Comparison of ENCODE assay signal across 8 cellular contexts in the genomic region with DNA sequence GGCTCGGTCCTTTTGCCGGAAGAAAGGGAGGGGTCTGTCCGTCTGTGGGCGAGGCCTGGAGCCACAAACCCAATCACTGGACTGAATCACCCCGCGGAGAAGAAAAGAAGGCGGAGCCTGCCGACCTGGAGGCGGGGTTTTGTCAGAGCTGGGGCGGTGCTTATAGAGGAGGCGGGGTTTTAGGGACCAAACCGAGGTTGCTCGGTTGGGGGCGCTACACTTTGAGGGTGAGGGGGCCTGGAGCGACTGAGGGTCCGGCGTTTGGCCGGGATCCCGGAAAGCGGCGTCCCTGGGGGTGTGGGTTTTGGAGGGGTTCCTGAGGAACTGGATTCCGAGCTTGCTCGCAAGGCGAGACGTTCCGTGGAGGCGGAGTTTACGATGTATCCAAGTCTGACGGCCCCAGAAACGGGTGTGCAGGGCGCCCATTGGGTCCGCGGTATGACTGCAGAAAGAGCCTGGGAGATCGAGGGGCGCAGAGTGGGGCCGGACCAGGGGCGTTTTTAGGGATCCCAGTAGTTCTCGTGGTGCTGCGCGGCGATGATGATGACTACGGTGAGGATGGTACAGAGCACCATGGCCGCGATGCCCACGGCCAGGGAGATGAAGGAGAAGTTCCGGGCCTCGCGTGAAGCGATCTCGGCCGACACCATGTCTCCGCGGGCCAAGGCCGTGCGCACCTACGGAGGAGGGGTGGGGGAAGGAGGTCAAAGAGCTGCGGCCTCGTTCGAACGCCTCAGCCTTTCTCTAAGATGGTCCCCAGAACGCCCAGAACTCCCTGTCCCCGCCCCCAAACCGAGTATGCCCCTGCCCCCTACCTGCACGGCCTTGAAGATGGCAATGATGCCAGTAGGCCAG. TPM values are rescaled to one million over a fixed set of nuclear protein-coding genes. Genes with fewer than 3 reads are reported as not detected.
A peak's percentile ranks its signal among the peaks of the same experiment; 100 is the strongest.
DNase-seq lines count a peak whose midpoint lies in the region; ATAC-seq, FAIRE-seq and TF ChIP-seq lines count a peak whose summit lies in the region.

No MANE protein-coding gene starts in this region.

- TF ChIP-seq EP300 in esophagus muscularis mucosa (IDR thresholded peaks at IDR 0.05) = no peak

- no peaks in the 10 kb centered on the region for H3K9me3 Mint-ChIP-seq in activated naive CD8-positive, alpha-beta T cell treated with anti-CD3 and anti-CD28 coated beads, Interleukin-2, amount 10 ng/mL, durations not matched to agents 7 days and 5 days

- FAIRE-seq in kidney (lab: Jason Lieb, UNC) = no peak

- H3K4me3 ChIP-seq in kidney (ENCODE audit: low read length in 2 of 2) = peak overlapping the region in 1 of 2 donors; percentile 49
- peak overlapping the region in 2 of 4 donors; percentile 15 to 35 for H3K4me3 ChIP-seq in esophagus muscularis mucosa

- TF ChIP-seq POLR2A in esophagus muscularis mucosa (IDR thresholded peaks at IDR 0.05; ENCODE audit: low read depth) = no peak

- ATAC-seq in T-helper 17 cell = peak; percentile 84
- ATAC-seq in activated naive CD8-positive, alpha-beta T cell treated with anti-CD3 and anti-CD28 coated beads, Interleukin-2, amount 10 ng/mL, durations not matched to agents 7 days and 5 days (ENCODE audit: low read depth) = peak; percentile 43

- peaks cover 9% of the 10 kb centered on the region for H3K36me3 Mint-ChIP-seq in T-helper 17 cell (ENCODE audit: low read depth)
- H3K36me3 Mint-ChIP-seq in activated naive CD8-positive, alpha-beta T cell treated with anti-CD3 and anti-CD28 coated beads, Interleukin-2, amount 10 ng/mL, durations not matched to agents 7 days and 5 days = no peaks in the 10 kb centered on the region

- peak overlapping the region; percentile 87 for H3K4me3 Mint-ChIP-seq in T-helper 17 cell
- peak overlapping the region; percentile 77 for H3K4me3 Mint-ChIP-seq in activated naive CD8-positive, alpha-beta T cell treated with anti-CD3 and anti-CD28 coated beads, Interleukin-2, amount 10 ng/mL, durations not matched to agents 7 days and 5 days

- WGBS in esophagus muscularis mucosa = 68% methylated on average over 64 of the region's 64 CpGs

- POLR2A ChIA-PET in activated naive CD8-positive, alpha-beta T cell treated with anti-CD3 and anti-CD28 coated beads, Interleukin-2, amount 10 ng/mL, durations not matched to agents 7 days and 5 days (lab: Charles Lee) = interaction anchor here (0.5 to 1.3 kb wide), 3 partner anchors 20 to 47 kb away, joined by 3 read pairs; a partner anchor contains a TSS

- H3K36me3 ChIP-seq in kidney (ENCODE audit: control insufficient read depth in 1 of 2, insufficient read depth in 2 of 2, low read length in 2 of 2) (no peaks in the 10 kb centered on the region), esophagus muscularis mucosa (peaks cover 0 to 17% (median 6%) of the 10 kb centered on the region in 4 donors)

- no peak overlapping the region for H3K27ac Mint-ChIP-seq in T-helper 17 cell
- H3K27ac Mint-ChIP-seq in activated naive CD8-positive, alpha-beta T cell treated with anti-CD3 and anti-CD28 coated beads, Interleukin-2, amount 10 ng/mL, durations not matched to agents 7 days and 5 days = peak overlapping the region; percentile 67

- H3K4me1 ChIP-seq in kidney (ENCODE audit: control insufficient read depth in 1 of 2, insufficient read depth in 1 of 2, low read depth in 1 of 2, low read length in 2 of 2) (peaks cover 7 to 9% of the 10 kb centered on the region in 2 donors), esophagus muscularis mucosa (peaks cover 24 to 43% (median 41%) of the 10 kb centered on the region in 4 donors)

- H3K4me1 Mint-ChIP-seq in T-helper 17 cell = peaks cover 35% of the 10 kb centered on the region
- peaks cover 32% of the 10 kb centered on the region for H3K4me1 Mint-ChIP-seq in activated naive CD8-positive, alpha-beta T cell treated with anti-CD3 and anti-CD28 coated beads, Interleukin-2, amount 10 ng/mL, durations not matched to agents 7 days and 5 days

- no peak for TF ChIP-seq CTCF in kidney (IDR thresholded peaks at IDR 0.05; ENCODE audit: borderline replicate concordance, extremely low read depth, insufficient read depth)
- no peak for TF ChIP-seq CTCF in esophagus muscularis mucosa (IDR thresholded peaks at IDR 0.05)

- H3K27ac ChIP-seq in kidney (ENCODE audit: low read depth in 2 of 2, low read length in 2 of 2) (no peak overlapping the region), esophagus muscularis mucosa (replicated peaks in 1 of 4) (no peak overlapping the region)

- H3K27me3 ChIP-seq in esophagus muscularis mucosa = no peaks in the 10 kb centered on the region

- DNase-seq in T-helper 17 cell (peak; percentile 47 to 63 (median 49)), kidney (peak; percentile 85), NCI-H2029 (lab: John Stamatoyannopoulos, UW) (no peak), dedifferentiated amniotic fluid mesenchymal stem cell (ENCODE audit: extremely low spot score) (no peak), esophagus muscularis mucosa (ENCODE audit: extremely low spot score) (no peak), NCI-H1048 (lab: John Stamatoyannopoulos, UW) (no peak)
- DNase-seq in activated naive CD8-positive, alpha-beta T cell treated with anti-CD3 and anti-CD28 coated beads, Interleukin-2, amount 10 ng/mL, durations not matched to agents 7 days and 5 days = peak; percentile 78
- peak; percentile 16 to 64 (median 36) for DNase-seq in stimulated activated CD4-positive, alpha-beta T cell treated with anti-CD3 and anti-CD28 coated beads, TNF-alpha, amount 100 ng/mL, for 1 hour (ENCODE audit: low read depth in 3 of 3, low spot score in 1 of 3)

- H3K9me3 ChIP-seq in T-helper 17 cell (ENCODE audit: control insufficient read depth, low read length, poor library complexity, severe bottlenecking) (no peaks in the 10 kb centered on the region), kidney (ENCODE audit: control insufficient read depth in 1 of 2, low read length in 2 of 2) (no peaks in the 10 kb centered on the region), esophagus muscularis mucosa (no peaks in the 10 kb centered on the region)

- peaks cover 47% of the 10 kb centered on the region for H3K27me3 Mint-ChIP-seq in T-helper 17 cell
- peaks cover 43% of the 10 kb centered on the region for H3K27me3 Mint-ChIP-seq in activated naive CD8-positive, alpha-beta T cell treated with anti-CD3 and anti-CD28 coated beads, Interleukin-2, amount 10 ng/mL, durations not matched to agents 7 days and 5 days

- no peak overlapping the region for H3K9ac ChIP-seq in kidney (ENCODE audit: low read length in 2 of 2)

- intact Hi-C loops in kidney (cut with DNase I) (no loop called here), esophagus muscularis mucosa (cut with DNase I) (no loop called here)

RNA-seq across cellular contexts. Expression of a gene that starts 2.8 kb away (rescaled TPM):
- total RNA-seq in T-helper 17 cell (under 1 TPM; 0.35 to 0.50 TPM), kidney (2.4 TPM), esophagus muscularis mucosa (1 to 10 TPM; 2.7 to 4.4 (median 4.0) TPM)
- total RNA-seq in activated naive CD8-positive, alpha-beta T cell treated with anti-CD3 and anti-CD28 coated beads, Interleukin-2, amount 10 ng/mL, durations not matched to agents 7 days and 5 days = 1 to 10 TPM; 1.1 to 1.2 TPM
- polyA plus RNA-seq in kidney (ENCODE audit: insufficient read depth, low read depth, low replicate concordance) = 4.0 TPM

RNA-seq across cellular contexts. Expression of a gene that starts 5.0 kb away (rescaled TPM):
- 1 to 10 TPM; 8.1 to 9.2 TPM for total RNA-seq in T-helper 17 cell
- total RNA-seq in activated naive CD8-positive, alpha-beta T cell treated with anti-CD3 and anti-CD28 coated beads, Interleukin-2, amount 10 ng/mL, durations not matched to agents 7 days and 5 days = 10 to 100 TPM; 19.2 to 23.7 TPM
- 23.0 TPM for total RNA-seq in kidney
- polyA plus RNA-seq in kidney (ENCODE audit: insufficient read depth, low read depth, low replicate concordance) = 20.3 TPM
- total RNA-seq in esophagus muscularis mucosa = 10 to 100 TPM; 14.9 to 31.4 (median 20.8) TPM

RNA-seq across cellular contexts. Expression of a gene that starts 15.4 kb away (rescaled TPM):
- total RNA-seq in T-helper 17 cell (1 to 10 TPM; 9.6 to 9.7 TPM), kidney (18.3 TPM), esophagus muscularis mucosa (10 to 100 TPM in 2 of 4 donors, 1 to 10 TPM in 2; 8.1 to 20.7 (median 13.9) TPM)
- 10 to 100 TPM; 19.6 to 22.6 TPM for total RNA-seq in activated naive CD8-positive, alpha-beta T cell treated with anti-CD3 and anti-CD28 coated beads, Interleukin-2, amount 10 ng/mL, durations not matched to agents 7 days and 5 days
- 15.0 TPM for polyA plus RNA-seq in kidney (ENCODE audit: insufficient read depth, low read depth, low replicate concordance)

RNA-seq across cellular contexts. Expression of a gene that starts 18.9 kb away (rescaled TPM):
- total RNA-seq in T-helper 17 cell (1 to 10 TPM; 1.5 to 1.6 TPM), kidney (4.8 TPM), esophagus muscularis mucosa (1 to 10 TPM; 2.7 to 6.3 (median 3.9) TPM)
- total RNA-seq in activated naive CD8-positive, alpha-beta T cell treated with anti-CD3 and anti-CD28 coated beads, Interleukin-2, amount 10 ng/mL, durations not matched to agents 7 days and 5 days = 1 to 10 TPM; 5.5 to 6.3 TPM
- polyA plus RNA-seq in kidney (ENCODE audit: insufficient read depth, low read depth, low replicate concordance) = 5.7 TPM

RNA-seq across cellular contexts. Expression of a gene that starts 20.9 kb away (rescaled TPM):
- total RNA-seq in T-helper 17 cell (100 to 1,000 TPM; 107 to 117 TPM), kidney (104 TPM), esophagus muscularis mucosa (10 to 100 TPM; 17.7 to 37.4 (median 27.2) TPM)
- 100 to 1,000 TPM; 136 to 147 TPM for total RNA-seq in activated naive CD8-positive, alpha-beta T cell treated with anti-CD3 and anti-CD28 coated beads, Interleukin-2, amount 10 ng/mL, durations not matched to agents 7 days and 5 days
- polyA plus RNA-seq in kidney (ENCODE audit: insufficient read depth, low read depth, low replicate concordance) = 40.3 TPM

Comparison
In these comparisons a context has a peak if more than half of its experiments do, and no peak if none do; other contexts are left out.
1. DNase-seq: peak in T-helper 17 cell (3 of 3), activated naive CD8-positive, alpha-beta T cell treated with anti-CD3 and anti-CD28 coated beads, Interleukin-2, amount 10 ng/mL, durations not matched to agents 7 days and 5 days (single experiment), kidney (single experiment) and stimulated activated CD4-positive, alpha-beta T cell treated with anti-CD3 and anti-CD28 coated beads, TNF-alpha, amount 100 ng/mL, for 1 hour (3 of 3); none in NCI-H2029 (single experiment), dedifferentiated amniotic fluid mesenchymal stem cell (single experiment), esophagus muscularis mucosa (single experiment) and NCI-H1048 (single experiment).